21 cellular contexts compared by ENCODE assay signal in the genomic region with DNA sequence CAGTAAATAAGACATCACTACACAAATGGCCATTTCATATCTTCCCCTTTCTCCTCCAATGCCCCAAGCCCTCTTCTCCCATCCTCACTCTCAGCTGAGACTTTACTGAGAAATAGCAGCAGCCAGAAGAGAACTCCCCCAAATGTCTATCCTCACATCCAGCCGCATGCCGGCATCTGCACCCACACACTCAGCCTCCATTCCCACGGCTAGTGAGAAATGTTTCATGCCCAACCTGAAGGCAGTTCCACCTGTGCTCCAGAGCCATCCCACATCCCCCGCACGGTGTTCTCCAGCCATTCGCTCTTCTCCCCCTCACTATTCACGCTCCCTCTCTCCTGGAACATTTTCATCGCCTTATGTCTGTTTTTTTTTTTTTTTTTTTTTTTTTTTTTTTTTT.
DNase-seq lines count a peak whose midpoint lies in the region; ATAC-seq and TF ChIP-seq lines count a peak whose summit lies in the region.
"Had no signal": no experiment of that assay in that cellular context is flagged by ENCODE, and none has a peak within 500 bp of the region (broad histone marks: within the 10 kb centered on the region; RNA-seq: fewer than 3 reads in every experiment).

No MANE protein-coding gene starts in this region.

- H3K9me3 ChIP-seq in WERI-Rb-1 (ENCODE audit: severe bottlenecking): peaks cover 12% of the 10 kb centered on the region
- H3K9me3 ChIP-seq: SJSA1 had no signal

- no peak for ATAC-seq in GM18873 (IDR thresholded peaks at IDR 0.05; ENCODE audit: low FRiP score, unreplicated experiment)
- ATAC-seq: HCT116 had no signal

- TF ChIP-seq CTCF in osteocyte (IDR thresholded peaks at IDR 0.05) (no peak), WERI-Rb-1 (IDR thresholded peaks at IDR 0.05; ENCODE audit: low read depth, low read length) (no peak)

- no peak overlapping the region for H3K4me3 Mint-ChIP-seq in activated naive CD4-positive, alpha-beta T cell treated with anti-CD3 and anti-CD28 coated beads, Interleukin-2, amount 50 U/mL, for 24 hours
- H3K4me3 Mint-ChIP-seq in activated naive CD4-positive, alpha-beta T cell treated with anti-CD3 and anti-CD28 coated beads, Interleukin-2, amount 10 ng/mL, durations not matched to agents 7 days and 5 days: no peak overlapping the region
- no peak overlapping the region for H3K4me3 Mint-ChIP-seq in osteocyte (ENCODE audit: unreplicated experiment)
- H3K4me3 Mint-ChIP-seq: CD4-positive, alpha-beta memory T cell had no signal

- no peak for DNase-seq in activated naive CD4-positive, alpha-beta T cell treated with anti-CD3 and anti-CD28 coated beads, Interleukin-2, amount 10 ng/mL, durations not matched to agents 7 days and 5 days
- DNase-seq in osteocyte (ENCODE audit: extremely low spot score, unreplicated experiment) (peak; percentile 59), amniotic stem cell (lab: John Stamatoyannopoulos, UW) (no peak), NCI-H1417 treated with DMSO at 0.1 percent for 48 hours (lab: John Stamatoyannopoulos, UW) (no peak), WERI-Rb-1 (no peak)
- DNase-seq in stimulated activated CD8-positive, alpha-beta memory T cell treated with anti-CD3 and anti-CD28 coated beads, Interleukin-4, amount 100 ng/mL, for 48 hours: peak; percentile 10
- DNase-seq: 8988T; CD4-positive, alpha-beta memory T cell; DMS 273 treated with DMSO at 0.1 percent for 48 hours; IMR-90; NCI-H1105; NCI-H2029 treated with DMSO at 0.1 percent for 48 hours; NCI-H524 treated with DMSO at 0.1 percent for 48 hours; NCI-H82 had no signal

- peak overlapping the region; percentile 26 for H3K27ac Mint-ChIP-seq in activated naive CD4-positive, alpha-beta T cell treated with anti-CD3 and anti-CD28 coated beads, Interleukin-2, amount 50 U/mL, for 24 hours
- no peak overlapping the region for H3K27ac Mint-ChIP-seq in activated naive CD4-positive, alpha-beta T cell treated with anti-CD3 and anti-CD28 coated beads, Interleukin-2, amount 10 ng/mL, durations not matched to agents 7 days and 5 days
- H3K27ac Mint-ChIP-seq in osteocyte (ENCODE audit: unreplicated experiment): no peak overlapping the region
- H3K27ac Mint-ChIP-seq: CD4-positive, alpha-beta memory T cell had no signal

- H3K4me3 ChIP-seq in WERI-Rb-1 (ENCODE audit: low read depth, low read length): no peak overlapping the region
- H3K4me3 ChIP-seq: BLaER1 treated with 17β-estradiol and CSF1 and Interleukin-3, amounts not matched to agents 10 nM and 100 nM; Peyer's patch; SJSA1 had no signal

- no peak overlapping the region for H3K27ac ChIP-seq in WERI-Rb-1
- H3K27ac ChIP-seq: BLaER1 treated with 17β-estradiol and CSF1 and Interleukin-3, amounts not matched to agents 10 nM and 100 nM; KMS-11; Peyer's patch; SJSA1 had no signal

- H3K36me3 Mint-ChIP-seq in activated naive CD4-positive, alpha-beta T cell treated with anti-CD3 and anti-CD28 coated beads, Interleukin-2, amount 50 U/mL, for 24 hours: peaks cover 4% of the 10 kb centered on the region
- no peaks in the 10 kb centered on the region for H3K36me3 Mint-ChIP-seq in activated naive CD4-positive, alpha-beta T cell treated with anti-CD3 and anti-CD28 coated beads, Interleukin-2, amount 10 ng/mL, durations not matched to agents 7 days and 5 days
- no peaks in the 10 kb centered on the region for H3K36me3 Mint-ChIP-seq in osteocyte (ENCODE audit: unreplicated experiment)
- H3K36me3 Mint-ChIP-seq: CD4-positive, alpha-beta memory T cell had no signal

- H3K4me1 Mint-ChIP-seq in activated naive CD4-positive, alpha-beta T cell treated with anti-CD3 and anti-CD28 coated beads, Interleukin-2, amount 50 U/mL, for 24 hours: no peaks in the 10 kb centered on the region
- no peaks in the 10 kb centered on the region for H3K4me1 Mint-ChIP-seq in activated naive CD4-positive, alpha-beta T cell treated with anti-CD3 and anti-CD28 coated beads, Interleukin-2, amount 10 ng/mL, durations not matched to agents 7 days and 5 days
- no peaks in the 10 kb centered on the region for H3K4me1 Mint-ChIP-seq in osteocyte (ENCODE audit: unreplicated experiment)
- H3K4me1 Mint-ChIP-seq: CD4-positive, alpha-beta memory T cell had no signal

- H3K27me3 ChIP-seq in WERI-Rb-1 (ENCODE audit: insufficient read depth, low read depth, severe bottlenecking): peaks cover 53% of the 10 kb centered on the region
- H3K27me3 ChIP-seq: BLaER1 treated with 17β-estradiol and CSF1 and Interleukin-3, amounts not matched to agents 10 nM and 100 nM; Peyer's patch; SJSA1 had no signal

- no peaks in the 10 kb centered on the region for H3K36me3 ChIP-seq in WERI-Rb-1
- H3K36me3 ChIP-seq: Peyer's patch, SJSA1 had no signal

- peaks cover 10% of the 10 kb centered on the region for H3K9me3 Mint-ChIP-seq in activated naive CD4-positive, alpha-beta T cell treated with anti-CD3 and anti-CD28 coated beads, Interleukin-2, amount 50 U/mL, for 24 hours
- H3K9me3 Mint-ChIP-seq in activated naive CD4-positive, alpha-beta T cell treated with anti-CD3 and anti-CD28 coated beads, Interleukin-2, amount 10 ng/mL, durations not matched to agents 7 days and 5 days: peaks cover 26% of the 10 kb centered on the region
- peaks cover 22% of the 10 kb centered on the region for H3K9me3 Mint-ChIP-seq in osteocyte (ENCODE audit: unreplicated experiment)

- peaks cover 8% of the 10 kb centered on the region for H3K27me3 Mint-ChIP-seq in activated naive CD4-positive, alpha-beta T cell treated with anti-CD3 and anti-CD28 coated beads, Interleukin-2, amount 50 U/mL, for 24 hours
- peaks cover 16% of the 10 kb centered on the region for H3K27me3 Mint-ChIP-seq in activated naive CD4-positive, alpha-beta T cell treated with anti-CD3 and anti-CD28 coated beads, Interleukin-2, amount 10 ng/mL, durations not matched to agents 7 days and 5 days
- H3K27me3 Mint-ChIP-seq in osteocyte (ENCODE audit: unreplicated experiment): no peaks in the 10 kb centered on the region

- CTCF ChIA-PET in activated naive CD4-positive, alpha-beta T cell treated with anti-CD3 and anti-CD28 coated beads, Interleukin-2, amount 10 ng/mL, durations not matched to agents 7 days and 5 days (lab: Charles Lee): no interaction called here

Comparison
In these comparisons a context has a peak if more than half of its experiments do, and no peak if none do; other contexts are left out.
1. DNase-seq: peak in osteocyte (single experiment) and stimulated activated CD8-positive, alpha-beta memory T cell treated with anti-CD3 and anti-CD28 coated beads, Interleukin-4, amount 100 ng/mL, for 48 hours (single experiment); none in activated naive CD4-positive, alpha-beta T cell treated with anti-CD3 and anti-CD28 coated beads, Interleukin-2, amount 10 ng/mL, durations not matched to agents 7 days and 5 days (single experiment), amniotic stem cell (single experiment), NCI-H1417 treated with DMSO at 0.1 percent for 48 hours (single experiment) and WERI-Rb-1 (single experiment).